In the genomic region with DNA sequence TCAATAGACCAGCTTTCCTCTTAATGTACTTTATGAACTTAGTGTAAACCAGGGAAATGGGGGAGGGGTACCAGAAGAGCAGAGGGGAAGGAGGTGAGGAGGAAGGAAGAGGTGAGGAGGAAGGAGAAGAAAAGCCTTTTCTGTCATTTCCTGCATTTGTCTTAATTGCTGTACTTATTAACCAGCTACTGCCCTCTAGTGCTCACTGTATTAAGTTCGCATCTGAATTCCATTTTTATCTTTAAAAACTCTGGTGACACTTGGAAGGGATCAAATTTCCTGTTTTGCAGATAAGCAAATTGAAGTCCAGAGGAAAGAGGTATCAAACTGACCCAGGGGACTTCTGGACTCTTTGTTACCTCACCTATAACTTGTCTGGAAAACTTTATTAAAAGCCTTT, we compare ENCODE assay signal across 8 cellular contexts. TPM values are rescaled to one million over a fixed set of nuclear protein-coding genes. Genes with fewer than 3 reads are reported as not detected.
DNase-seq lines count a peak whose midpoint lies in the region; ATAC-seq and TF ChIP-seq lines count a peak whose summit lies in the region.

No MANE protein-coding gene starts in this region.

- H3K36me3 ChIP-seq in cardiac muscle cell = no peaks in the 10 kb centered on the region
- peaks cover 0 to 25% (median 0%) of the 10 kb centered on the region in 3 donors for H3K36me3 ChIP-seq in esophagus squamous epithelium

- peak; percentile 71 to 79 for DNase-seq in cardiac muscle cell (ENCODE audit: low read depth in 1 of 2, low spot score in 1 of 2)
- no peak for DNase-seq in Right ventricle myocardium inferior (ENCODE audit: missing footprints)
- peak; percentile 83 for DNase-seq in NAMALWA (ENCODE audit: low spot score)
- DNase-seq in SK-N-DZ (ENCODE audit: low spot score) = peak; percentile 79
- DNase-seq in esophagus squamous epithelium (lab: John Stamatoyannopoulos, UW) = no peak
- DNase-seq in nephron progenitor cell = no peak
- DNase-seq in HK-2 (ENCODE audit: unreplicated experiment) = no peak

- no peak overlapping the region for H3K4me3 Mint-ChIP-seq in nephron progenitor cell

- H3K9me3 ChIP-seq in cardiac muscle cell (ENCODE audit: low read depth) = no peaks in the 10 kb centered on the region
- no peaks in the 10 kb centered on the region for H3K9me3 ChIP-seq in esophagus squamous epithelium

- peaks cover 3% of the 10 kb centered on the region for H3K27me3 Mint-ChIP-seq in nephron progenitor cell (ENCODE audit: low read depth, poor library complexity)

- peak; percentile 65 for TF ChIP-seq CTCF in cardiac muscle cell (IDR thresholded peaks at IDR 0.05; ENCODE audit: low read depth, low read length)
- TF ChIP-seq CTCF in esophagus squamous epithelium (IDR thresholded peaks at IDR 0.05) = peak; percentile 51 to 71 (median 62)
- peak; percentile 63 for TF ChIP-seq CTCF in nephron progenitor cell (IDR thresholded peaks at IDR 0.05)

- H3K27ac ChIP-seq in cardiac muscle cell (no peak overlapping the region), esophagus squamous epithelium (no peak overlapping the region)

- H3K4me1 ChIP-seq in cardiac muscle cell (ENCODE audit: low read depth) (no peaks in the 10 kb centered on the region), esophagus squamous epithelium (peaks cover 0 to 26% (median 7%) of the 10 kb centered on the region in 3 donors)

- no peaks in the 10 kb centered on the region for H3K36me3 Mint-ChIP-seq in nephron progenitor cell (ENCODE audit: low read depth)

- no peak for ATAC-seq in Right ventricle myocardium inferior
- no peak for ATAC-seq in GM19452 (IDR thresholded peaks at IDR 0.05; ENCODE audit: unreplicated experiment)

- TF ChIP-seq POLR2A in esophagus squamous epithelium (IDR thresholded peaks at IDR 0.05) = no peak

- intact Hi-C loops in Right ventricle myocardium inferior (cut with DNase I) = loop anchor here (2.0 to 5.0 kb wide), 2 partner anchors 61 to 245 kb away; partner anchors contain the start of gene LRP6
- intact Hi-C loops in esophagus squamous epithelium (cut with DNase I) = no loop called here

- H3K4me1 Mint-ChIP-seq in nephron progenitor cell = peaks cover 35% of the 10 kb centered on the region

- H3K27ac Mint-ChIP-seq in nephron progenitor cell = no peak overlapping the region

- H3K27me3 ChIP-seq in cardiac muscle cell (no peaks in the 10 kb centered on the region), esophagus squamous epithelium (no peaks in the 10 kb centered on the region)

- 4 to 8% methylated on average over 1 of the region's 1 CpG for WGBS in esophagus squamous epithelium, 2 donors

- no peaks in the 10 kb centered on the region for H3K9me3 Mint-ChIP-seq in nephron progenitor cell

- H3K4me3 ChIP-seq in cardiac muscle cell (no peak overlapping the region), esophagus squamous epithelium (no peak overlapping the region)

RNA-seq across cellular contexts. Expression of gene MANSC1, which starts 22.2 kb away (rescaled TPM):
- 1.8 and 2.6 TPM in 2 replicates for total RNA-seq in cardiac muscle cell
- polyA plus RNA-seq in cardiac muscle cell = 5.3 and 7.3 TPM in 2 replicates
- total RNA-seq in Right ventricle myocardium inferior = 8.5 TPM
- 7.1 and 8.1 TPM in 2 replicates for polyA plus RNA-seq in SK-N-DZ (2014; cell fraction: cytosol; rRNA removed)
- 2.5 and 3.2 TPM in 2 replicates for polyA plus RNA-seq in SK-N-DZ (2014; cell fraction: nucleus; rRNA removed)
- 10 to 100 TPM; 22.5 to 59.0 (median 47.7) TPM for total RNA-seq in esophagus squamous epithelium

RNA-seq across cellular contexts. Expression of gene BORCS5, which starts 29.1 kb away (rescaled TPM):
- total RNA-seq in cardiac muscle cell (9.2 and 10.9 TPM in 2 replicates), Right ventricle myocardium inferior (7.4 TPM), esophagus squamous epithelium (10 to 100 TPM in 2 of 4 donors, 1 to 10 TPM in 2; 7.6 to 20.4 (median 10.0) TPM)
- polyA plus RNA-seq in cardiac muscle cell = 17.3 and 29.7 TPM in 2 replicates
- polyA plus RNA-seq in SK-N-DZ (2014; cell fraction: cytosol; rRNA removed) = 11.0 and 12.2 TPM in 2 replicates
- 1.4 and 13.1 TPM in 2 replicates for polyA plus RNA-seq in SK-N-DZ (2014; cell fraction: nucleus; rRNA removed)

Comparison
In these comparisons a context has a peak if more than half of its experiments do, and no peak if none do; other contexts are left out.
1. DNase-seq: peak in cardiac muscle cell (2 of 2), NAMALWA (single experiment) and SK-N-DZ (single experiment); none in Right ventricle myocardium inferior (single experiment), esophagus squamous epithelium (single experiment), nephron progenitor cell (single experiment) and HK-2 (single experiment).
2. Peak in every context shown above with its lines, with median percentiles within 50 percentile points of each other: CTCF ChIP-seq.